Comparison of ENCODE assay signal across 10 cellular contexts in the genomic region with DNA sequence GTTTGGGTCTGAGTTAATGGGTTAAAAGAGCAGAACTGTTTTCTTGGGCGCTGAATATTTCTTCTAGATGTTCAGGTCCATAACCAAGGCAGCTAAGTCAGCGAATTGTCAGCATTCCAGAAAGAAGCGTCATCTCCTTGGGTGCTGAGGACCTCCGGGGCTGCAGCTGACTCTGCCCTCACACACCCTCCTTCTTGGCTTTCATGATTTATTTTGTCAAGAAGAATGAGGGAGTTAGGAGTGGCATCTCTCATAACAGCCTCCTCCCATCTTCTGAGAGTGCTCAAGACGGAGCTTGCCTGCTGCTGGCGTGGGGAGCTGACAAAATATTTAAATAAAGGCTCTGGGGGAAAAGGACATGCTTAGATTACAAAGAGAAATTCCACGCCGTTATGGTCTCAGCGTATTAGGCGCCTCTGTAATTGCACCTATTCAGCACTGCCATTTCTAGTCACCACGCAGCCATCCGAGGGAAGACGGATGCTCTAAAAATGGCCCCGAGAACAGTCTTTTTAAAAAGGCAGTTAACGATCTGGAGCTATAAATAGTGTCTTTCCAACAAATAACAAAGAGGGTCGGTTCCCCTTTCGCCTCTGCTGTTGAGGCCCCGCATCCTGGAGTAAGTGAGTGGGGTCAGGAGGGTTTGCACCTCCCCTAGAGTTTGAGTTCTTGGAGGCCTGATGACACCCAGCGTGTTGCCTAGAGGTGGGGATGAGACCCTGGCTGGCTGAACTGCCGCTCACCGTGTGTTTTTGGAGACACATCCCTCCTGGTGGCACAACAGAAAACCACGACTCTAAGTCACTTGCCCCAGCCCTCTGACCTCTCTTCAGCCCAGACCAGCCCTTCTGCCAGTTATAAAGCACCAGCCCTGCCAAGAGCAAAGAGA.
DNase-seq lines count a peak whose midpoint lies in the region; FAIRE-seq and TF ChIP-seq lines count a peak whose summit lies in the region.
"Had no signal": no experiment of that assay in that cellular context is flagged by ENCODE, and none has a peak within 500 bp of the region (broad histone marks: within the 10 kb centered on the region; RNA-seq: fewer than 3 reads in every experiment).

No MANE protein-coding gene starts in this region.

- H3K36me3 ChIP-seq in cardiac muscle cell (no peaks in the 10 kb centered on the region), SK-N-MC (ENCODE audit: insufficient read depth, low read length) (no peaks in the 10 kb centered on the region)

- no peak overlapping the region for H3K9ac ChIP-seq in SK-N-MC (ENCODE audit: insufficient read length)

- H3K4me3 ChIP-seq in cardiac muscle cell (no peak overlapping the region), SK-N-MC (peak overlapping the region; percentile 36; the same call in 1 of the 2 replicates)

- H3K27ac ChIP-seq in cardiac muscle cell (peak overlapping the region; percentile 10), SK-N-MC (no peak overlapping the region; the same call in 1 of the 2 replicates)

- peak overlapping the region; percentile 50 for H3K4me3 Mint-ChIP-seq in glutamatergic neuron (ENCODE audit: unreplicated experiment)

- peaks cover 24% of the 10 kb centered on the region for H3K9me3 Mint-ChIP-seq in glutamatergic neuron (ENCODE audit: unreplicated experiment)

- TF ChIP-seq CTCF in cardiac muscle cell (IDR thresholded peaks at IDR 0.05; ENCODE audit: low read depth, low read length) (no peak), glutamatergic neuron (IDR thresholded peaks at IDR 0.05; ENCODE audit: partially characterized antibody, unreplicated experiment) (no peak)

- peaks cover 68% of the 10 kb centered on the region for H3K4me1 Mint-ChIP-seq in glutamatergic neuron (ENCODE audit: low read depth, unreplicated experiment)

- no peaks in the 10 kb centered on the region for H3K36me3 Mint-ChIP-seq in glutamatergic neuron (ENCODE audit: unreplicated experiment)

- peaks cover 9% of the 10 kb centered on the region for H3K27me3 Mint-ChIP-seq in glutamatergic neuron (ENCODE audit: unreplicated experiment)

- peak; percentile 97 for FAIRE-seq in urothelium cell line (lab: Jason Lieb, UNC)

- H3K9me3 ChIP-seq in cardiac muscle cell (ENCODE audit: low read depth) (no peaks in the 10 kb centered on the region), SK-N-MC (ENCODE audit: low read depth, low read length) (no peaks in the 10 kb centered on the region)

- no peaks in the 10 kb centered on the region for H3K27me3 ChIP-seq in cardiac muscle cell

- H3K27ac Mint-ChIP-seq in glutamatergic neuron (ENCODE audit: unreplicated experiment), result peak overlapping the region; percentile 52

- intact Hi-C loops in cardiac septum (cut with DNase I), result no loop called here

- DNase-seq in cardiac muscle cell (ENCODE audit: low read depth in 1 of 2, low spot score in 1 of 2) (peak in 1 of 2 donors; percentile 79), cardiac septum (ENCODE audit: low spot score) (no peak), SK-N-MC (ENCODE audit: low read depth, low spot score) (no peak), glutamatergic neuron (no peak), urothelium cell line (ENCODE audit: low spot score) (peak; percentile 97), NCI-H82 treated with DMSO at 0.1 percent for 48 hours (lab: John Stamatoyannopoulos, UW; ENCODE audit: unreplicated experiment) (no peak), GM19238 (ENCODE audit: insufficient read length, low spot score) (no peak), SK-N-DZ (ENCODE audit: low spot score) (no peak)
- DNase-seq: hypothalamus, NCI-H446 treated with DMSO at 0.1 percent for 48 hours had no signal

- H3K4me1 ChIP-seq in cardiac muscle cell (ENCODE audit: low read depth), result peaks cover 20% of the 10 kb centered on the region
